Comparison of ENCODE assay signal across 8 cellular contexts in genomic region chr1:37596182-37596667, GRCh38. TPM values are rescaled to one million over a fixed set of nuclear protein-coding genes. Genes with fewer than 3 reads are reported as not detected.
DNase-seq lines count a peak whose midpoint lies in the region; ATAC-seq and TF ChIP-seq lines count a peak whose summit lies in the region.

No MANE protein-coding gene starts in this region.

- H3K4me3 ChIP-seq in SU-DHL-6 (ENCODE audit: insufficient read depth, low read length, poor library complexity, severe bottlenecking) (peak overlapping the region; percentile 97), sigmoid colon (peak overlapping the region; percentile 75 to 84 (median 80))

- peak overlapping the region; percentile 84 for H3K9ac ChIP-seq in SU-DHL-6 (ENCODE audit: low read length)

- H3K36me3 ChIP-seq in SU-DHL-6 (ENCODE audit: low read length) (peaks cover 14% of the 10 kb centered on the region; the same call in 1 of the 2 replicates), sigmoid colon (peaks cover 0 to 21% (median 5%) of the 10 kb centered on the region in 4 donors)

- 1 to 4% methylated on average over 3 of the region's 3 CpGs for WGBS in sigmoid colon, 2 donors

- intact Hi-C loops in sigmoid colon (cut with DNase I) = loop anchor here (5.0 kb wide), 1 partner anchor 96 kb away; the partner anchor contains the start of gene CDCA8

- H3K4me2 ChIP-seq in SU-DHL-6 (ENCODE audit: low read depth, low read length, poor library complexity, severe bottlenecking) = peak overlapping the region; percentile 82

- H3K4me1 ChIP-seq in foreskin keratinocyte = peaks cover 7% of the 10 kb centered on the region
- peaks cover 0 to 27% (median 16%) of the 10 kb centered on the region in 4 donors for H3K4me1 ChIP-seq in sigmoid colon

- DNase-seq in foreskin keratinocyte (no peak), sigmoid colon (no peak)
- DNase-seq in activated effector memory CD4-positive, alpha-beta T cell treated with Interleukin-2 at 50 U/mL for 16 hours = no peak

- no peak for TF ChIP-seq POLR2A in sigmoid colon (IDR thresholded peaks at IDR 0.05)

- peaks cover 6% of the 10 kb centered on the region; the same call in 1 of the 2 replicates for H4K20me1 ChIP-seq in SU-DHL-6 (ENCODE audit: low read depth, low read length)

- TF ChIP-seq CTCF in SU-DHL-6 (IDR thresholded peaks at IDR 0.05; ENCODE audit: insufficient read depth, low read length, poor library complexity, severe bottlenecking) (no peak), foreskin keratinocyte (conservative IDR thresholded peaks at IDR 0.05) (no peak), sigmoid colon (IDR thresholded peaks at IDR 0.05) (no peak)

- H3K9me2 ChIP-seq in SU-DHL-6 (replicated peaks; ENCODE audit: insufficient read depth, low read length) = no peaks in the 10 kb centered on the region

- H3F3A ChIP-seq in SU-DHL-6 (ENCODE audit: insufficient read depth) = no peaks in the 10 kb centered on the region

- H3K9me3 ChIP-seq in SU-DHL-6 (ENCODE audit: insufficient read depth, low read length) (no peaks in the 10 kb centered on the region), sigmoid colon (no peaks in the 10 kb centered on the region)

- peak overlapping the region; percentile 88 for H2AFZ ChIP-seq in SU-DHL-6 (ENCODE audit: low read depth, low read length, severe bottlenecking)

- peak; percentile 10 for ATAC-seq in GM19395 (IDR thresholded peaks at IDR 0.05; ENCODE audit: unreplicated experiment)
- ATAC-seq in foreskin keratinocyte = peak; percentile 29
- no peak for ATAC-seq in GM18498 (IDR thresholded peaks at IDR 0.05; ENCODE audit: unreplicated experiment)
- ATAC-seq in HG03469 (IDR thresholded peaks at IDR 0.05; ENCODE audit: unreplicated experiment) = no peak
- ATAC-seq in GM19463 (IDR thresholded peaks at IDR 0.05; ENCODE audit: unreplicated experiment) = no peak

- H3K27me3 ChIP-seq in SU-DHL-6 (ENCODE audit: low read length) (no peaks in the 10 kb centered on the region), foreskin keratinocyte (peaks cover under 1% of the 10 kb centered on the region), sigmoid colon (no peaks in the 10 kb centered on the region)

- TF ChIP-seq EP300 in sigmoid colon (IDR thresholded peaks at IDR 0.05) = no peak

- peaks cover 36% of the 10 kb centered on the region for H3K79me2 ChIP-seq in SU-DHL-6 (ENCODE audit: insufficient read depth, low read length)

- H3K27ac ChIP-seq in SU-DHL-6 (ENCODE audit: low read depth, low read length) = no peak overlapping the region
- H3K27ac ChIP-seq in foreskin keratinocyte = no peak overlapping the region
- H3K27ac ChIP-seq in sigmoid colon = peak overlapping the region; percentile 83 to 85 (median 83)

RNA-seq across cellular contexts. Expression of gene GNL2, which starts 0.5 kb away (rescaled TPM):
- total RNA-seq in foreskin keratinocyte = 99.9 and 108 TPM in 2 replicates
- polyA plus RNA-seq in foreskin keratinocyte = 88.2 and 97.2 TPM in 2 replicates
- 10 to 100 TPM; 26.7 to 50.4 (median 29.6) TPM for total RNA-seq in sigmoid colon
- polyA plus RNA-seq in sigmoid colon = 10 to 100 TPM; 25.2 to 33.0 (median 25.2) TPM

RNA-seq across cellular contexts. Expression of gene RSPO1, which starts 38.5 kb away (rescaled TPM):
- total RNA-seq in foreskin keratinocyte = not detected in 2 replicates
- polyA plus RNA-seq in foreskin keratinocyte = not detected in 2 replicates
- total RNA-seq in sigmoid colon = 1 to 10 TPM in 1 of 4 donors, under 1 TPM in 3; 0.41 to 2.2 (median 0.77) TPM
- 1 to 10 TPM in 1 of 3 donors, under 1 TPM in 2; 0.46 to 1.8 (median 0.92) TPM for polyA plus RNA-seq in sigmoid colon

RNA-seq across cellular contexts. Expression of gene DNALI1, which starts 39.5 kb away (rescaled TPM):
- total RNA-seq in foreskin keratinocyte (0.71 and 0.78 TPM in 2 replicates), sigmoid colon (10 to 100 TPM in 2 of 4 donors, 1 to 10 TPM in 2; 7.5 to 13.0 (median 9.3) TPM)
- polyA plus RNA-seq in foreskin keratinocyte (0.77 and 1.5 TPM in 2 replicates), sigmoid colon (1 to 10 TPM; 4.6 to 6.6 (median 4.8) TPM)

RNA-seq across cellular contexts. Expression of gene SNIP1, which starts 42.1 kb away (rescaled TPM):
- total RNA-seq in foreskin keratinocyte (9.5 and 10.0 TPM in 2 replicates), sigmoid colon (10 to 100 TPM in 3 of 4 donors, 1 to 10 TPM in 1; 7.2 to 20.4 (median 12.8) TPM)
- polyA plus RNA-seq in foreskin keratinocyte (5.4 and 6.5 TPM in 2 replicates), sigmoid colon (1 to 10 TPM; 3.6 to 6.4 (median 6.2) TPM)

Comparison
In these comparisons a context has a peak if more than half of its experiments do, and no peak if none do; other contexts are left out.
1. ATAC-seq: peak in GM19395 (single experiment) and foreskin keratinocyte (single experiment); none in GM18498 (single experiment), HG03469 (single experiment) and GM19463 (single experiment).
2. H3K27ac ChIP-seq: peak in sigmoid colon (4 of 4); none in SU-DHL-6 (single experiment) and foreskin keratinocyte (single experiment).